In the genomic region with DNA sequence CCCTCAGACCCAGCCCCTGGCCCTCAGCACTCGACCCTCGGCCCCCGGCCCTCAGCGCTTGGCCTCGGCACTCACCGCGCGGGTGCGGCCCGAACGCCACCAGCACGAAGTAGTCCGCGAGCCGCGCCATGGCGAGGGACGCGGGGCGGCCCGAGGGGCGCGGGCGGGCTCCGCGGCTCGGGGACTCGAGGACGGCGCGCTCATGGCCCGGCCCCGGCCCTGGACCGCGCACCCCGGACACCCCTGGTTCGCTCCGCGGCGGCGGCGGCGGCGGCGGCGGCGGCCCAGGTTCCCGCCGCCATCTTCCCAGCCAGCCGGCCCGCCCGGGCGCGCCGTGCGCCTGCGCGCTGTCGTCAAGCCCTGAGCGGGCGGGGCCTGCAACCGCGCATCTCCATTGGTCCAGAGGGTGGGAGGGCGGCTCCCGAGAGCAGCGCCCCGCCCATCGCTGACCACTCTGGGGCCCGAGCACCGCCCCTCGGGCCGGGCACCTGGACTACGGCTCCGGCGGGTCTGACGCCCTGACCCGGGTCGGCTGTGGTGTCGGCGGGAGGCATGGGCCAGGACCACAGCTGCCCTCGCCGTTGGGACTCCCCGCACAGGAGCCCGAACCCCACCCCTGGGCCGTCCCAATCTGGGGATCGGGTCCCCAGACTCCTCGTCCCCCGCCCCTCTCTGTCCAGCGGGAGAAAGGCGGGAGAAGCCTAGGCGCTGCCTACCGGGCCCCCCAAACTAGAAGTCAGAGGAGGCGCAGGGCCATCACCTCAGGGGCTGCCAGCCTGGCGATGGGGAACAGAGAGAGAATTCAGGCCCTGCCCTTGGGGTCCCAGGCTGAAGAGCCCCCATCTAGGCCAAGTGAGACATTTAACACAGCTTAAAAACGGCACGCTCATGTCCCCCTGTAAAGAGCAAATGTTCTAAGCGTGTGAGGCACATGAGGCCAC, we compare ENCODE assay signal across 8 cellular contexts. TPM values are rescaled to one million over a fixed set of nuclear protein-coding genes. Genes with fewer than 3 reads are reported as not detected.
DNase-seq lines count a peak whose midpoint lies in the region; ATAC-seq and TF ChIP-seq lines count a peak whose summit lies in the region.

A gene with protein sequence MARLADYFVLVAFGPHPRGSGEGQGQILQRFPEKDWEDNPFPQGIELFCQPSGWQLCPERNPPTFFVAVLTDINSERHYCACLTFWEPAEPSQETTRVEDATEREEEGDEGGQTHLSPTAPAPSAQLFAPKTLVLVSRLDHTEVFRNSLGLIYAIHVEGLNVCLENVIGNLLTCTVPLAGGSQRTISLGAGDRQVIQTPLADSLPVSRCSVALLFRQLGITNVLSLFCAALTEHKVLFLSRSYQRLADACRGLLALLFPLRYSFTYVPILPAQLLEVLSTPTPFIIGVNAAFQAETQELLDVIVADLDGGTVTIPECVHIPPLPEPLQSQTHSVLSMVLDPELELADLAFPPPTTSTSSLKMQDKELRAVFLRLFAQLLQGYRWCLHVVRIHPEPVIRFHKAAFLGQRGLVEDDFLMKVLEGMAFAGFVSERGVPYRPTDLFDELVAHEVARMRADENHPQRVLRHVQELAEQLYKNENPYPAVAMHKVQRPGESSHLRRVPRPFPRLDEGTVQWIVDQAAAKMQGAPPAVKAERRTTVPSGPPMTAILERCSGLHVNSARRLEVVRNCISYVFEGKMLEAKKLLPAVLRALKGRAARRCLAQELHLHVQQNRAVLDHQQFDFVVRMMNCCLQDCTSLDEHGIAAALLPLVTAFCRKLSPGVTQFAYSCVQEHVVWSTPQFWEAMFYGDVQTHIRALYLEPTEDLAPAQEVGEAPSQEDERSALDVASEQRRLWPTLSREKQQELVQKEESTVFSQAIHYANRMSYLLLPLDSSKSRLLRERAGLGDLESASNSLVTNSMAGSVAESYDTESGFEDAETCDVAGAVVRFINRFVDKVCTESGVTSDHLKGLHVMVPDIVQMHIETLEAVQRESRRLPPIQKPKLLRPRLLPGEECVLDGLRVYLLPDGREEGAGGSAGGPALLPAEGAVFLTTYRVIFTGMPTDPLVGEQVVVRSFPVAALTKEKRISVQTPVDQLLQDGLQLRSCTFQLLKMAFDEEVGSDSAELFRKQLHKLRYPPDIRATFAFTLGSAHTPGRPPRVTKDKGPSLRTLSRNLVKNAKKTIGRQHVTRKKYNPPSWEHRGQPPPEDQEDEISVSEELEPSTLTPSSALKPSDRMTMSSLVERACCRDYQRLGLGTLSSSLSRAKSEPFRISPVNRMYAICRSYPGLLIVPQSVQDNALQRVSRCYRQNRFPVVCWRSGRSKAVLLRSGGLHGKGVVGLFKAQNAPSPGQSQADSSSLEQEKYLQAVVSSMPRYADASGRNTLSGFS (N-terminal part only) (minus strand): TSS at position 325 of the 941 bp plus-strand sequence. CDS start 195 bp downstream, at position 130.

- H3K4me1 ChIP-seq in upper lobe of left lung: peaks cover 40 to 50% (median 46%) of the 10 kb centered on the region in 4 donors

- DNase-seq in NCI-H128 (lab: John Stamatoyannopoulos, UW; ENCODE audit: unreplicated experiment) (peak; percentile 26), anterior cingulate cortex (lab: John Stamatoyannopoulos, UW) (peak; percentile 10 to 94 (median 86)), left ventricle myocardium superior (peak; percentile 97), progenitor cell of endocrine pancreas (ENCODE audit: low spot score, unreplicated experiment) (peak; percentile 92), upper lobe of left lung (peak; percentile 95 to 98)

- no peak for TF ChIP-seq EP300 in upper lobe of left lung (IDR thresholded peaks at IDR 0.05)

- 19 to 27% methylated on average over 3 to 7 of the region's 97 CpGs for WGBS in upper lobe of left lung, 2 donors

- no peaks in the 10 kb centered on the region for H3K36me3 ChIP-seq in upper lobe of left lung

- intact Hi-C loops in T-helper 2 cell treated with Interferon-gamma antibody and Interleukin-4, amounts not matched to agents 100 ng/mL and 5 ng/mL, for 36 hours (cut with micrococcal nuclease): loop anchor here (2.0 to 5.0 kb wide), 2 partner anchors 34 to 133 kb away; partner anchors contain the start of genes NCAPH2 and PPP6R2
- intact Hi-C loops in left ventricle myocardium superior (cut with micrococcal nuclease): no loop called here

- peaks cover 19% of the 10 kb centered on the region for H3K27me3 Mint-ChIP-seq in progenitor cell of endocrine pancreas

- H3K36me3 Mint-ChIP-seq in progenitor cell of endocrine pancreas (ENCODE audit: insufficient read depth): peaks cover 1% of the 10 kb centered on the region

- peak within 1 kb of the TSS; percentile 92 for H3K4me3 Mint-ChIP-seq in progenitor cell of endocrine pancreas (ENCODE audit: low read depth)

- peak; percentile 36 for TF ChIP-seq POLR2A in GM10847 (IDR thresholded peaks at IDR 0.05; ENCODE audit: extremely low read depth, insufficient read length)
- TF ChIP-seq POLR2A in upper lobe of left lung (IDR thresholded peaks at IDR 0.05): peak in 3 of 4 donors; percentile 37 to 79 (median 53)

- no peaks in the 10 kb centered on the region for H3K9me3 ChIP-seq in upper lobe of left lung

- H3K9me3 Mint-ChIP-seq in progenitor cell of endocrine pancreas (ENCODE audit: low read depth): no peaks in the 10 kb centered on the region

- peak within 1 kb of the TSS; percentile 86 for H3K27ac Mint-ChIP-seq in progenitor cell of endocrine pancreas

- no peaks in the 10 kb centered on the region for H3K27me3 ChIP-seq in upper lobe of left lung

- peak within 1 kb of the TSS; percentile 81 to 93 (median 86) for H3K27ac ChIP-seq in upper lobe of left lung

- ATAC-seq in HG02623 (IDR thresholded peaks at IDR 0.05; ENCODE audit: unreplicated experiment): peak; percentile 79
- ATAC-seq in left ventricle myocardium superior: peak; percentile 99
- ATAC-seq in upper lobe of left lung (ENCODE audit: low FRiP score in 2 of 2): peak; percentile 95 to 97

- peaks cover 25% of the 10 kb centered on the region for H3K4me1 Mint-ChIP-seq in progenitor cell of endocrine pancreas (ENCODE audit: low read depth)

- no peak for TF ChIP-seq CTCF in progenitor cell of endocrine pancreas (IDR thresholded peaks at IDR 0.05; ENCODE audit: unreplicated experiment)
- peak in 3 of 6 experiments; percentile 6 to 17 (median 7) for TF ChIP-seq CTCF in upper lobe of left lung (IDR thresholded peaks at IDR 0.05)

- peak within 1 kb of the TSS; percentile 89 to 99 (median 95) for H3K4me3 ChIP-seq in upper lobe of left lung

RNA-seq across cellular contexts. Expression of the gene that starts here (rescaled TPM):
- 150 and 152 TPM in 2 replicates for total RNA-seq in T-helper 2 cell treated with Interferon-gamma antibody and Interleukin-4, amounts not matched to agents 100 ng/mL and 5 ng/mL, for 36 hours
- 55.5 TPM for total RNA-seq in left ventricle myocardium superior
- 86.3 and 96.5 TPM in 2 replicates for total RNA-seq in progenitor cell of endocrine pancreas
- total RNA-seq in upper lobe of left lung: 100 to 1,000 TPM in 1 of 6 donors, 10 to 100 TPM in 5; 44.6 to 117 (median 75.7) TPM

Comparison
In these comparisons a context has a peak if more than half of its experiments do, and no peak if none do; other contexts are left out.
1. Peak in every context shown above with its lines: DNase-seq, ATAC-seq, H3K4me3 ChIP-seq and H3K27ac ChIP-seq.
2. DNase-seq: peak in every context shown above with its lines; median percentile 97 in left ventricle myocardium superior; 96 in upper lobe of left lung; 92 in progenitor cell of endocrine pancreas; 86 in anterior cingulate cortex; 26 in NCI-H128.